ENCODE assay signal across 10 cellular contexts in genomic region chr15:85718271-85718971, GRCh38.
DNase-seq lines count a peak whose midpoint lies in the region; ATAC-seq and TF ChIP-seq lines count a peak whose summit lies in the region.
"Had no signal": no experiment of that assay in that cellular context is flagged by ENCODE, and none has a peak within 500 bp of the region (broad histone marks: within the 10 kb centered on the region; RNA-seq: fewer than 3 reads in every experiment).

No MANE protein-coding gene starts in this region.

- peak; percentile 76 for ATAC-seq in GM18505 (IDR thresholded peaks at IDR 0.05; ENCODE audit: unreplicated experiment)
- peak; percentile 73 for ATAC-seq in GM19452 (IDR thresholded peaks at IDR 0.05; ENCODE audit: unreplicated experiment)
- ATAC-seq in HG03064 (IDR thresholded peaks at IDR 0.05; ENCODE audit: low read depth, unreplicated experiment): peak; percentile 66
- ATAC-seq in effector memory CD8-positive, alpha-beta T cell (replicated peaks): no peak
- ATAC-seq: heart right ventricle had no signal

- H3K4me1 ChIP-seq in ascending aorta: no peaks in the 10 kb centered on the region

- H3K9me3 Mint-ChIP-seq in effector memory CD8-positive, alpha-beta T cell: no peaks in the 10 kb centered on the region

- peaks cover 75 to 88% of the 10 kb centered on the region in 2 donors for H3K36me3 ChIP-seq in ascending aorta

- TF ChIP-seq POLR2A in GM18505 (IDR thresholded peaks at IDR 0.05; ENCODE audit: borderline replicate concordance, extremely low read depth, insufficient read depth, insufficient read length): no peak

- no peak overlapping the region for H3K4me3 ChIP-seq in ascending aorta
- H3K4me3 ChIP-seq: heart right ventricle had no signal

- no peaks in the 10 kb centered on the region for H3K27me3 ChIP-seq in ascending aorta
- H3K27me3 ChIP-seq: heart right ventricle had no signal

- peaks cover 99% of the 10 kb centered on the region for H3K36me3 Mint-ChIP-seq in effector memory CD8-positive, alpha-beta T cell (ENCODE audit: insufficient read depth)

- no peak overlapping the region for H3K4me3 Mint-ChIP-seq in effector memory CD8-positive, alpha-beta T cell

- no peaks in the 10 kb centered on the region for H3K27me3 Mint-ChIP-seq in effector memory CD8-positive, alpha-beta T cell

- no peaks in the 10 kb centered on the region for H3K9me3 ChIP-seq in ascending aorta
- H3K9me3 ChIP-seq: heart right ventricle had no signal

- no peak overlapping the region for H3K27ac ChIP-seq in ascending aorta

- intact Hi-C loops in ascending aorta (cut with DNase I): no loop called here

- no peak for DNase-seq in effector memory CD8-positive, alpha-beta T cell
- no peak for DNase-seq in AG08395 (ENCODE audit: low spot score)
- DNase-seq in ascending aorta (ENCODE audit: low spot score in 2 of 2): no peak
- DNase-seq in DMS53 treated with DMSO at 0.1 percent for 48 hours (lab: John Stamatoyannopoulos, UW; ENCODE audit: unreplicated experiment): no peak
- DNase-seq in SIG-M5 treated with dmso at 0.1 percent for 504 hours (lab: John Stamatoyannopoulos, UW; ENCODE audit: unreplicated experiment): no peak
- DNase-seq: activated naive CD4-positive, alpha-beta T cell; heart right ventricle had no signal

- H3K4me1 Mint-ChIP-seq in effector memory CD8-positive, alpha-beta T cell (ENCODE audit: low read depth in 2 of 2): peaks cover 18 to 51% of the 10 kb centered on the region in 2 donors

- no peak for TF ChIP-seq CTCF in ascending aorta (IDR thresholded peaks at IDR 0.05)

- H3K27ac Mint-ChIP-seq in effector memory CD8-positive, alpha-beta T cell: peak overlapping the region; percentile 51 to 98
